In the genomic region with DNA sequence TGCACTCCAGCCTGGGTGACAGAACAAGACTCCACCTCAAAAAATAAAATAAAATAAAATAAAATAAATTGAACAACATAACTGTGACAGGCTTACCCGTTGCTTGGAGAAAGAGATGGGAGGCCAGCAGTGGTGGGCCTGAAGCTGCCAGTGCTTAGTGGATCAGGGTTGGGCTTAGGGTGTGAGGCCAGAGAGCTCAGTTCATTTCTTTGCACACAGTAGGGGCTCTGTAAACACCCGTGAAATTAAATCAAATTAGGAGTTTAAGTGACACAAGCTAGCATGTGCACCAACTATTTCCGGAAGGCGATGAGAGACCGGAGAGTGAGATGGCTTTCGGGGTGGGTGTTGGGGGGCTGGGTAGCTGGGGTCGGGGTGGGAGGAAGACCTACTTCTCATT, we compare ENCODE assay signal across 32 cellular contexts.
"Had no signal": no experiment of that assay in that cellular context is flagged by ENCODE, and none has a peak within 500 bp of the region (broad histone marks: within the 10 kb centered on the region; RNA-seq: fewer than 3 reads in every experiment).

No MANE protein-coding gene starts in this region.

- DNase-seq: activated CD4-positive, CD25-positive, alpha-beta regulatory T cell; activated CD4-positive, CD25-positive, alpha-beta regulatory T cell treated with anti-CD3 and anti-CD28 coated beads, Interleukin-2, amount 50 U/mL, for 72 hours; activated CD8-positive, alpha-beta memory T cell treated with anti-CD3 and anti-CD28 coated beads, Interleukin-2, amount 10 ng/mL, durations not matched to agents 7 days and 5 days; activated CD8-positive, alpha-beta memory T cell treated with anti-CD3 and anti-CD28 coated beads, Interleukin-2, amount 50 U/mL, for 4 hours; activated effector memory CD4-positive, alpha-beta T cell treated with anti-CD3 and anti-CD28 coated beads, Interleukin-2, amount 50 U/mL, for 16 hours; activated T-cell treated with anti-CD3 and anti-CD28 coated beads, Interleukin-2, amount 50 U/mL, for 1 hour; amygdala; body of pancreas; caudate nucleus; effector CD8-positive, alpha-beta T cell; esophagus squamous epithelium; foreskin melanocyte; heart right ventricle; T-helper 17 cell; T1000 had no signal

- ATAC-seq: activated CD4-positive, alpha-beta T cell treated with anti-CD3 and anti-CD28 coated beads for 36 hours; activated CD8-positive, alpha-beta memory T cell treated with anti-CD3 and anti-CD28 coated beads, Interleukin-2, amount 10 ng/mL, durations not matched to agents 7 days and 5 days; activated CD8-positive, alpha-beta T cell treated with anti-CD3 and anti-CD28 coated beads, Interleukin-2, amount 10 ng/mL, durations not matched to agents 7 days and 5 days; activated naive CD8-positive, alpha-beta T cell treated with anti-CD3 and anti-CD28 coated beads, Interleukin-2, amount 50 U/mL, for 24 hours; body of pancreas; gastroesophageal sphincter; heart right ventricle; T-helper 17 cell had no signal

- H3K4me3 ChIP-seq: adrenal gland, body of pancreas, colonic mucosa, esophagus squamous epithelium, gastroesophageal sphincter, heart right ventricle had no signal

- H3K27ac ChIP-seq: adrenal gland, body of pancreas, colonic mucosa, epithelial cell of prostate, esophagus squamous epithelium, gastroesophageal sphincter, heart right ventricle had no signal

- H3K4me1 Mint-ChIP-seq: activated CD4-positive, alpha-beta T cell treated with anti-CD3 and anti-CD28 coated beads for 36 hours; activated CD4-positive, alpha-beta T cell treated with anti-CD3 and anti-CD28 coated beads, Interleukin-2, amount 10 ng/mL, durations not matched to agents 24 days and 14 days; activated CD8-positive, alpha-beta memory T cell treated with anti-CD3 and anti-CD28 coated beads, Interleukin-2, amount 10 ng/mL, durations not matched to agents 7 days and 5 days; activated naive CD4-positive, alpha-beta T cell treated with anti-CD3 and anti-CD28 coated beads, Interleukin-2, amount 50 U/mL, for 24 hours; activated naive CD8-positive, alpha-beta T cell treated with anti-CD3 and anti-CD28 coated beads for 36 hours; activated naive CD8-positive, alpha-beta T cell treated with anti-CD3 and anti-CD28 coated beads, Interleukin-2, amount 50 U/mL, for 24 hours; T-helper 17 cell had no signal

- H3K27me3 ChIP-seq: adrenal gland, body of pancreas, colonic mucosa, heart right ventricle had no signal

- H3K9me3 Mint-ChIP-seq: activated CD4-positive, alpha-beta memory T cell treated with anti-CD3 and anti-CD28 coated beads for 36 hours; activated CD4-positive, alpha-beta T cell treated with anti-CD3 and anti-CD28 coated beads, Interleukin-2, amount 10 ng/mL, durations not matched to agents 24 days and 14 days; activated naive CD4-positive, alpha-beta T cell treated with anti-CD3 and anti-CD28 coated beads for 36 hours; activated naive CD4-positive, alpha-beta T cell treated with anti-CD3 and anti-CD28 coated beads, Interleukin-2, amount 50 U/mL, for 24 hours; activated naive CD8-positive, alpha-beta T cell treated with anti-CD3 and anti-CD28 coated beads for 36 hours; activated naive CD8-positive, alpha-beta T cell treated with anti-CD3 and anti-CD28 coated beads, Interleukin-2, amount 50 U/mL, for 24 hours; activated T-helper 1 cell treated with anti-CD3 and anti-CD28 coated beads, Interleukin-12 subunit alpha, Interleukin-12 subunit beta, Interleukin-2, Interleukin-4 antibody, amounts not matched to agents 30 ng/mL and 10 ng/mL and 1 ng/mL, durations not matched to agents 14 hours and 24 hours and 36 hours; activated T-helper 2 cell treated with anti-CD3 and anti-CD28 coated beads, Interferon-gamma antibody, Interleukin-2, Interleukin-4, amounts not matched to agents 10 μg/mL and 5 μg/mL and 100 μg/mL, durations not matched to agents 14 hours and 24 hours and 36 hours; T-helper 2 cell treated with Interferon-gamma antibody and Interleukin-4, amounts not matched to agents 5 μg/mL and 100 μg/mL, for 36 hours had no signal

- H3K27ac Mint-ChIP-seq: activated CD4-positive, alpha-beta memory T cell treated with anti-CD3 and anti-CD28 coated beads for 36 hours; activated CD4-positive, alpha-beta T cell treated with anti-CD3 and anti-CD28 coated beads for 36 hours; activated CD4-positive, alpha-beta T cell treated with anti-CD3 and anti-CD28 coated beads, Interleukin-2, amount 10 ng/mL, durations not matched to agents 24 days and 14 days; activated CD8-positive, alpha-beta memory T cell treated with anti-CD3 and anti-CD28 coated beads, Interleukin-2, amount 10 ng/mL, durations not matched to agents 7 days and 5 days; activated CD8-positive, alpha-beta T cell treated with anti-CD3 and anti-CD28 coated beads, Interleukin-2, amount 10 ng/mL, durations not matched to agents 7 days and 5 days; activated naive CD4-positive, alpha-beta T cell treated with anti-CD3 and anti-CD28 coated beads for 36 hours; activated naive CD4-positive, alpha-beta T cell treated with anti-CD3 and anti-CD28 coated beads, Interleukin-2, amount 50 U/mL, for 24 hours; activated naive CD8-positive, alpha-beta T cell treated with anti-CD3 and anti-CD28 coated beads for 36 hours; activated naive CD8-positive, alpha-beta T cell treated with anti-CD3 and anti-CD28 coated beads, Interleukin-2, amount 50 U/mL, for 24 hours; activated T-helper 1 cell treated with anti-CD3 and anti-CD28 coated beads, Interleukin-12 subunit alpha, Interleukin-12 subunit beta, Interleukin-2, Interleukin-4 antibody, amounts not matched to agents 30 ng/mL and 10 ng/mL and 1 ng/mL, durations not matched to agents 14 hours and 24 hours and 36 hours; activated T-helper 2 cell treated with anti-CD3 and anti-CD28 coated beads, Interferon-gamma antibody, Interleukin-2, Interleukin-4, amounts not matched to agents 10 μg/mL and 5 μg/mL and 100 μg/mL, durations not matched to agents 14 hours and 24 hours and 36 hours; T-helper 17 cell; T-helper 2 cell treated with Interferon-gamma antibody and Interleukin-4, amounts not matched to agents 5 μg/mL and 100 μg/mL, for 36 hours had no signal

- FAIRE-seq: endometrium, endothelial cell of umbilical vein had no signal

- H3K27me3 Mint-ChIP-seq: activated CD4-positive, alpha-beta memory T cell treated with anti-CD3 and anti-CD28 coated beads for 36 hours; activated CD4-positive, alpha-beta T cell treated with anti-CD3 and anti-CD28 coated beads, Interleukin-2, amount 10 ng/mL, durations not matched to agents 24 days and 14 days; activated naive CD4-positive, alpha-beta T cell treated with anti-CD3 and anti-CD28 coated beads, Interleukin-2, amount 50 U/mL, for 24 hours; activated naive CD8-positive, alpha-beta T cell treated with anti-CD3 and anti-CD28 coated beads for 36 hours; activated naive CD8-positive, alpha-beta T cell treated with anti-CD3 and anti-CD28 coated beads, Interleukin-2, amount 50 U/mL, for 24 hours had no signal

- H3K9me3 ChIP-seq: adrenal gland, body of pancreas, colonic mucosa, esophagus squamous epithelium, gastroesophageal sphincter, heart right ventricle had no signal

- H3K36me3 ChIP-seq: adrenal gland, colonic mucosa, esophagus squamous epithelium, gastroesophageal sphincter, heart right ventricle had no signal

- H3K4me3 Mint-ChIP-seq: activated CD4-positive, alpha-beta memory T cell treated with anti-CD3 and anti-CD28 coated beads for 36 hours; activated CD4-positive, alpha-beta T cell treated with anti-CD3 and anti-CD28 coated beads for 36 hours; activated CD4-positive, alpha-beta T cell treated with anti-CD3 and anti-CD28 coated beads, Interleukin-2, amount 10 ng/mL, durations not matched to agents 24 days and 14 days; activated CD8-positive, alpha-beta memory T cell treated with anti-CD3 and anti-CD28 coated beads, Interleukin-2, amount 10 ng/mL, durations not matched to agents 7 days and 5 days; activated CD8-positive, alpha-beta T cell treated with anti-CD3 and anti-CD28 coated beads, Interleukin-2, amount 10 ng/mL, durations not matched to agents 7 days and 5 days; activated naive CD4-positive, alpha-beta T cell treated with anti-CD3 and anti-CD28 coated beads for 36 hours; activated naive CD4-positive, alpha-beta T cell treated with anti-CD3 and anti-CD28 coated beads, Interleukin-2, amount 50 U/mL, for 24 hours; activated naive CD8-positive, alpha-beta T cell treated with anti-CD3 and anti-CD28 coated beads for 36 hours; activated naive CD8-positive, alpha-beta T cell treated with anti-CD3 and anti-CD28 coated beads, Interleukin-2, amount 50 U/mL, for 24 hours; activated T-helper 1 cell treated with anti-CD3 and anti-CD28 coated beads, Interleukin-12 subunit alpha, Interleukin-12 subunit beta, Interleukin-2, Interleukin-4 antibody, amounts not matched to agents 30 ng/mL and 10 ng/mL and 1 ng/mL, durations not matched to agents 14 hours and 24 hours and 36 hours; T-helper 17 cell; T-helper 2 cell treated with Interferon-gamma antibody and Interleukin-4, amounts not matched to agents 5 μg/mL and 100 μg/mL, for 36 hours had no signal

- H3K4me1 ChIP-seq: adrenal gland, body of pancreas, esophagus squamous epithelium, gastroesophageal sphincter had no signal

- H3K36me3 Mint-ChIP-seq: activated CD4-positive, alpha-beta memory T cell treated with anti-CD3 and anti-CD28 coated beads for 36 hours; activated CD8-positive, alpha-beta memory T cell treated with anti-CD3 and anti-CD28 coated beads, Interleukin-2, amount 10 ng/mL, durations not matched to agents 7 days and 5 days; activated naive CD4-positive, alpha-beta T cell treated with anti-CD3 and anti-CD28 coated beads, Interleukin-2, amount 50 U/mL, for 24 hours; activated naive CD8-positive, alpha-beta T cell treated with anti-CD3 and anti-CD28 coated beads for 36 hours had no signal
